Comparison of ENCODE assay signal across 25 cellular contexts in genomic region chr1:237201155-237201554, GRCh38.
"Had no signal": no experiment of that assay in that cellular context is flagged by ENCODE, and none has a peak within 500 bp of the region (broad histone marks: within the 10 kb centered on the region; RNA-seq: fewer than 3 reads in every experiment).

No MANE protein-coding gene starts in this region.

- DNase-seq: dermis blood vessel endothelial cell; dorsolateral prefrontal cortex; effector CD4-positive, alpha-beta T cell; effector memory CD4-positive, alpha-beta T cell; erythroblast; esophagus squamous epithelium; foreskin fibroblast; foreskin melanocyte; gastrocnemius medialis; heart left ventricle; hypothalamus; immature natural killer cell; islet precursor cell; kidney; kidney glomerular epithelial cell; left colon; left ventricle myocardium superior; lower lobe of right lung; mesenchymal stem cell; mucosa of descending colon; naive B cell; naive thymus-derived CD8-positive, alpha-beta T cell had no signal

- H3K4me3 ChIP-seq: coronary artery, dorsolateral prefrontal cortex, esophagus squamous epithelium, gastrocnemius medialis, heart left ventricle, hepatocyte, lower lobe of right lung, mucosa of descending colon had no signal

- H3K9me3 ChIP-seq: esophagus squamous epithelium, gastrocnemius medialis, heart left ventricle, lower lobe of right lung, mucosa of descending colon had no signal

- H3K4me2 ChIP-seq: hepatocyte had no signal

- H3K36me3 ChIP-seq: esophagus squamous epithelium, gastrocnemius medialis, lower lobe of right lung had no signal

- H3K4me1 ChIP-seq: esophagus squamous epithelium, gastrocnemius medialis, lower lobe of right lung had no signal

- H3K36me3 Mint-ChIP-seq: immature natural killer cell; naive B cell; naive thymus-derived CD8-positive, alpha-beta T cell had no signal

- H3K9me3 Mint-ChIP-seq: naive thymus-derived CD8-positive, alpha-beta T cell had no signal

- H3K4me3 Mint-ChIP-seq: immature natural killer cell; naive B cell; naive thymus-derived CD8-positive, alpha-beta T cell had no signal

- H3K27ac Mint-ChIP-seq: immature natural killer cell; naive B cell; naive thymus-derived CD8-positive, alpha-beta T cell had no signal

- H3K79me2 ChIP-seq: hepatocyte had no signal

- H3K27ac ChIP-seq: coronary artery, dorsolateral prefrontal cortex, epithelial cell of prostate, esophagus squamous epithelium, gastrocnemius medialis, hepatocyte, lower lobe of right lung had no signal

- H3K4me1 Mint-ChIP-seq: immature natural killer cell; naive B cell; naive thymus-derived CD8-positive, alpha-beta T cell had no signal

- H3K27me3 ChIP-seq: dorsolateral prefrontal cortex, esophagus squamous epithelium, gastrocnemius medialis, heart left ventricle, hepatocyte had no signal

- H2AFZ ChIP-seq: hepatocyte had no signal
